17 cellular contexts compared by ENCODE assay signal in genomic region chr11:108197351-108197750, GRCh38. TPM values are rescaled to one million over a fixed set of nuclear protein-coding genes. Genes with fewer than 3 reads are reported as not detected.
DNase-seq lines count a peak whose midpoint lies in the region; ATAC-seq lines count a peak whose summit lies in the region.
"Had no signal": no experiment of that assay in that cellular context is flagged by ENCODE, and none has a peak within 500 bp of the region (broad histone marks: within the 10 kb centered on the region; RNA-seq: fewer than 3 reads in every experiment).

No MANE protein-coding gene starts in this region.

- CTCF ChIA-PET in T-cell (lab: Charles Lee) = interaction anchor here in 1 of 2 donors (0.6 kb wide), 1 partner anchor 124 kb away, joined by 3 read pairs; no protein-coding TSS in a partner anchor

- no peak for DNase-seq in activated T-cell treated with anti-CD3 and anti-CD28 coated beads, Interleukin-2, amount 50 U/mL, for 72 hours
- DNase-seq in activated T-cell treated with anti-CD3 and anti-CD28 coated beads for 4 hours (no peak), T-cell (no peak), NCI-H146 (lab: John Stamatoyannopoulos, UW) (no peak), amniotic stem cell (lab: John Stamatoyannopoulos, UW) (no peak)
- DNase-seq in stimulated activated effector memory CD8-positive, alpha-beta T cell treated with anti-CD3 and anti-CD28 coated beads, Interleukin-12 subunit alpha, Interleukin-12 subunit beta, amount 100 ng/mL, for 72 hours (ENCODE audit: low spot score in 2 of 2) = no peak
- DNase-seq: colonic mucosa, erythroblast, GOT3, KG1, midbrain, NCI-H187 treated with DMSO at 0.1 percent for 48 hours, NCI-H526 treated with DMSO at 0.1 percent for 48 hours, WERI-Rb-1 had no signal

- peaks cover 6 to 19% of the 10 kb centered on the region in 2 donors for H3K36me3 Mint-ChIP-seq in activated T-cell treated with anti-CD3 and anti-CD28 coated beads, Interleukin-2, amount 50 U/mL, for 72 hours (ENCODE audit: insufficient read depth in 2 of 2)
- H3K36me3 Mint-ChIP-seq in T-cell = peaks cover 35% of the 10 kb centered on the region
- peaks cover 77% of the 10 kb centered on the region for H3K36me3 Mint-ChIP-seq in stimulated activated effector memory CD8-positive, alpha-beta T cell treated with anti-CD3 and anti-CD28 coated beads, Interleukin-12 subunit alpha, Interleukin-12 subunit beta, amount 100 ng/mL, for 72 hours

- no peaks in the 10 kb centered on the region for H3K9me3 Mint-ChIP-seq in activated T-cell treated with anti-CD3 and anti-CD28 coated beads, Interleukin-2, amount 50 U/mL, for 72 hours
- H3K9me3 Mint-ChIP-seq in T-cell = no peaks in the 10 kb centered on the region
- no peaks in the 10 kb centered on the region for H3K9me3 Mint-ChIP-seq in stimulated activated effector memory CD8-positive, alpha-beta T cell treated with anti-CD3 and anti-CD28 coated beads, Interleukin-12 subunit alpha, Interleukin-12 subunit beta, amount 100 ng/mL, for 72 hours

- H3K27me3 Mint-ChIP-seq in activated T-cell treated with anti-CD3 and anti-CD28 coated beads, Interleukin-2, amount 50 U/mL, for 72 hours (ENCODE audit: low read depth) = no peaks in the 10 kb centered on the region
- no peaks in the 10 kb centered on the region for H3K27me3 Mint-ChIP-seq in T-cell

- peak overlapping the region; percentile 85 for H3K27ac Mint-ChIP-seq in activated T-cell treated with anti-CD3 and anti-CD28 coated beads, Interleukin-2, amount 50 U/mL, for 72 hours
- H3K27ac Mint-ChIP-seq in T-cell = peak overlapping the region; percentile 16 to 55
- peak overlapping the region; percentile 81 for H3K27ac Mint-ChIP-seq in stimulated activated effector memory CD8-positive, alpha-beta T cell treated with anti-CD3 and anti-CD28 coated beads, Interleukin-12 subunit alpha, Interleukin-12 subunit beta, amount 100 ng/mL, for 72 hours

- H3K4me1 Mint-ChIP-seq in activated T-cell treated with anti-CD3 and anti-CD28 coated beads, Interleukin-2, amount 50 U/mL, for 72 hours (ENCODE audit: low read depth) = peaks cover 52% of the 10 kb centered on the region
- H3K4me1 Mint-ChIP-seq in T-cell = peaks cover 50 to 70% (median 65%) of the 10 kb centered on the region in 3 donors
- H3K4me1 Mint-ChIP-seq in stimulated activated effector memory CD8-positive, alpha-beta T cell treated with anti-CD3 and anti-CD28 coated beads, Interleukin-12 subunit alpha, Interleukin-12 subunit beta, amount 100 ng/mL, for 72 hours = peaks cover 40% of the 10 kb centered on the region

- ATAC-seq in activated T-cell treated with anti-CD3 and anti-CD28 coated beads, Interleukin-2, amount 50 U/mL, for 72 hours (replicated peaks in 1 of 2) = peak in 1 of 2 donors; percentile 8
- ATAC-seq in GM21447 (IDR thresholded peaks at IDR 0.05; ENCODE audit: unreplicated experiment) (peak; percentile 33), T-cell (replicated peaks in 1 of 4) (no peak), HG02763 (IDR thresholded peaks at IDR 0.05; ENCODE audit: unreplicated experiment) (no peak)
- peak; percentile 19 for ATAC-seq in stimulated activated effector memory CD8-positive, alpha-beta T cell treated with anti-CD3 and anti-CD28 coated beads, Interleukin-12 subunit alpha, Interleukin-12 subunit beta, amount 100 ng/mL, for 72 hours
- ATAC-seq: Panc1 had no signal

- POLR2A ChIA-PET in T-cell (lab: Charles Lee) = interaction anchor here in 1 of 2 donors (0.6 kb wide), 1 partner anchor 10 kb away, joined by 3 read pairs; no protein-coding TSS in a partner anchor

- peak overlapping the region in 1 of 2 donors; percentile 54 for H3K4me3 Mint-ChIP-seq in activated T-cell treated with anti-CD3 and anti-CD28 coated beads, Interleukin-2, amount 50 U/mL, for 72 hours
- H3K4me3 Mint-ChIP-seq in T-cell = peak overlapping the region in 1 of 3 donors; percentile 15
- no peak overlapping the region for H3K4me3 Mint-ChIP-seq in stimulated activated effector memory CD8-positive, alpha-beta T cell treated with anti-CD3 and anti-CD28 coated beads, Interleukin-12 subunit alpha, Interleukin-12 subunit beta, amount 100 ng/mL, for 72 hours

RNA-seq across cellular contexts. Expression of gene NPAT, which starts 25.1 kb away (rescaled TPM):
- total RNA-seq in activated T-cell treated with anti-CD3 and anti-CD28 coated beads, Interleukin-2, amount 50 U/mL, for 72 hours = 10 to 100 TPM; 22.8 to 24.8 TPM
- 10 to 100 TPM; 46.9 to 54.1 (median 49.1) TPM for total RNA-seq in T-cell

RNA-seq across cellular contexts. Expression of gene ATM, which starts 25.5 kb away (rescaled TPM):
- 10 to 100 TPM; 45.7 to 55.0 TPM for total RNA-seq in activated T-cell treated with anti-CD3 and anti-CD28 coated beads, Interleukin-2, amount 50 U/mL, for 72 hours
- 100 to 1,000 TPM; 376 to 547 (median 410) TPM for total RNA-seq in T-cell

Comparison
In these comparisons a context has a peak if more than half of its experiments do, and no peak if none do; other contexts are left out.
1. ATAC-seq: peak in GM21447 (single experiment) and stimulated activated effector memory CD8-positive, alpha-beta T cell treated with anti-CD3 and anti-CD28 coated beads, Interleukin-12 subunit alpha, Interleukin-12 subunit beta, amount 100 ng/mL, for 72 hours (single experiment); none in T-cell (0 of 4) and HG02763 (single experiment).
2. RNA of gene ATM, which starts 25.5 kb away (total RNA-seq): 376 to 547 TPM in T-cell; 45.7 to 55.0 TPM in activated T-cell treated with anti-CD3 and anti-CD28 coated beads, Interleukin-2, amount 50 U/mL, for 72 hours; every median in the first group is over 4 times any median in the second.
3. Peak in every context shown above with its lines, with median percentiles within 50 percentile points of each other: H3K27ac Mint-ChIP-seq.